8 cellular contexts compared by ENCODE assay signal in genomic region chr3:101827211-101828174, GRCh38. TPM values are rescaled to one million over a fixed set of nuclear protein-coding genes. Genes with fewer than 3 reads are reported as not detected.
A peak's percentile ranks its signal among the peaks of the same experiment; 100 is the strongest.
DNase-seq lines count a peak whose midpoint lies in the region; ATAC-seq and TF ChIP-seq lines count a peak whose summit lies in the region.

No MANE protein-coding gene starts in this region.

- no peaks in the 10 kb centered on the region for H3K36me3 ChIP-seq in HCT116 (ENCODE audit: control insufficient read depth in 1 of 2, insufficient read depth in 2 of 2, low read length in 2 of 2)

- TF ChIP-seq POLR2A in HCT116 (IDR thresholded peaks at IDR 0.05; ENCODE audit: borderline replicate concordance, extremely low read depth, insufficient read depth, insufficient read length): no peak

- H3K9me2 ChIP-seq in HCT116 (ENCODE audit: insufficient read depth): no peaks in the 10 kb centered on the region

- no peaks in the 10 kb centered on the region for H4K20me1 ChIP-seq in HCT116 (ENCODE audit: insufficient read depth)

- CTCF ChIA-PET in GM10248 (lab: Yijun Ruan, JAX): interaction anchor here (1.0 to 4.2 kb wide), 10 partner anchors 9 to 398 kb away, joined by 3 to 19 read pairs (median 5); no protein-coding TSS in a partner anchor
- CTCF ChIA-PET in HCT116 (lab: Charles Lee): interaction anchor here (1.5 to 2.4 kb wide), 3 partner anchors 23 to 402 kb away, joined by 3 to 16 read pairs (median 7); no protein-coding TSS in a partner anchor

- H3K4me2 ChIP-seq in HCT116 (ENCODE audit: low read length): peak overlapping the region; percentile 67

- BruUV-seq in HCT116 (replicated peaks; lab: Mats Ljungman, UMichigan): TSS peak; percentile 80

- H3K4me3 Mint-ChIP-seq in chondrocyte (ENCODE audit: unreplicated experiment): peak overlapping the region; percentile 84

- no peaks in the 10 kb centered on the region for H3K9me3 ChIP-seq in HCT116 (ENCODE audit: control insufficient read depth in 1 of 2, insufficient read depth in 1 of 2, low read depth in 1 of 2, low read length in 2 of 2)

- H3K27me3 Mint-ChIP-seq in chondrocyte (ENCODE audit: low read depth): no peaks in the 10 kb centered on the region

- intact Hi-C loops in HCT116 (cut with micrococcal nuclease): loop anchor here (2.0 kb wide), 1 partner anchor 21 kb away; the partner anchor contains the start of gene NFKBIZ

- H3K27ac Mint-ChIP-seq in chondrocyte (ENCODE audit: unreplicated experiment): peak overlapping the region; percentile 97

- peak; percentile 80 for DNase-seq in GM10248 (ENCODE audit: extremely low spot score)
- peak; percentile 52 for DNase-seq in HCT116 (ENCODE audit: low read depth, low spot score)
- DNase-seq in NCI-H1092 treated with DMSO at 0.1 percent for 48 hours (lab: John Stamatoyannopoulos, UW): peak; percentile 75
- DNase-seq in chondrocyte (ENCODE audit: low spot score): no peak
- peak; percentile 88 for DNase-seq in kidney glomerular epithelial cell (lab: John Stamatoyannopoulos, UW)
- DNase-seq in stimulated activated CD4-positive, alpha-beta T cell treated with anti-CD3 and anti-CD28 coated beads, Interleukin-1b, Interleukin-23, amount 100 ng/mL, for 1 hour (ENCODE audit: low read depth in 2 of 2): peak; percentile 39 to 64
- no peak for DNase-seq in NCI-H1417 treated with DMSO at 0.1 percent for 48 hours (lab: John Stamatoyannopoulos, UW)

- peak overlapping the region; percentile 74 for H3K27ac ChIP-seq in HCT116 (ENCODE audit: low read depth, low read length)

- peak overlapping the region; percentile 56 to 67 for H3K4me3 ChIP-seq in HCT116 (replicated peaks in 1 of 2; ENCODE audit: low read depth in 1 of 2, low read length in 2 of 2)

- TF ChIP-seq CTCF in GM10248 (IDR thresholded peaks at IDR 0.05; ENCODE audit: control extremely low read depth, extremely low read depth, low read depth, missing control alignments) (no peak), HCT116 (IDR thresholded peaks at IDR 0.05 in 2 of 3, conservative IDR thresholded peaks at IDR 0.05 in 1 of 3; ENCODE audit: borderline replicate concordance in 1 of 3, insufficient read depth in 1 of 3, low read depth in 2 of 3, low read length in 2 of 3) (no peak), chondrocyte (IDR thresholded peaks at IDR 0.05) (peak; percentile 19)

- H3K79me2 ChIP-seq in HCT116 (ENCODE audit: insufficient read depth, low read length): no peaks in the 10 kb centered on the region

- H3K4me1 ChIP-seq in HCT116 (ENCODE audit: control insufficient read depth in 1 of 2, insufficient read depth in 2 of 2, low read length in 2 of 2): peaks cover 12 to 19% of the 10 kb centered on the region in 2 experiments

- peak overlapping the region; percentile 59 for H2AFZ ChIP-seq in HCT116 (ENCODE audit: low read depth, low read length, poor library complexity, severe bottlenecking)

- no peak for TF ChIP-seq RAD21 in HCT116 (IDR thresholded peaks at IDR 0.05; ENCODE audit: low read depth)

- no peaks in the 10 kb centered on the region for H3K9me3 Mint-ChIP-seq in chondrocyte (ENCODE audit: low read depth)

- no peaks in the 10 kb centered on the region for H3K27me3 ChIP-seq in HCT116 (ENCODE audit: insufficient read depth, low read length)

- peaks cover 4% of the 10 kb centered on the region for H3K36me3 Mint-ChIP-seq in chondrocyte (ENCODE audit: low read depth)

- peak; percentile 82 for ATAC-seq in HCT116
- peak; percentile 88 to 89 for ATAC-seq in activated CD4-positive, CD25-positive, alpha-beta regulatory T cell treated with anti-CD3 and anti-CD28 coated beads, Interleukin-2, amount 50 U/mL, for 24 hours

- POLR2A ChIA-PET in GM10248 (lab: Yijun Ruan, JAX) (interaction anchor here (0.6 to 5.6 kb wide), 10 partner anchors 9 to 352 kb away, joined by 3 to 54 read pairs (median 4); partner anchors contain the start of genes NFKBIZ and RPL24), HCT116 (lab: Charles Lee) (interaction anchor here (1.1 to 2.9 kb wide), 2 partner anchors 21 to 398 kb away, joined by 3 to 18 read pairs; partner anchors contain the start of gene NFKBIZ)

- RAD21 ChIA-PET in HCT116 (lab: Charles Lee; ENCODE audit: low non-redundant PET in 1 of 2, low total read pairs in 2 of 2, uncharacterized antibody in 2 of 2, unreplicated experiment in 2 of 2): no interaction called here

- peaks cover 46% of the 10 kb centered on the region for H3K4me1 Mint-ChIP-seq in chondrocyte (ENCODE audit: low read depth)

- H3K9ac ChIP-seq in HCT116 (ENCODE audit: low read length): peak overlapping the region; percentile 73

TF ChIP-seq in HCT116, 20 proteins besides CTCF, POLR2A, EP300 and RAD21:
- TF ChIP-seq, protein P1, sequence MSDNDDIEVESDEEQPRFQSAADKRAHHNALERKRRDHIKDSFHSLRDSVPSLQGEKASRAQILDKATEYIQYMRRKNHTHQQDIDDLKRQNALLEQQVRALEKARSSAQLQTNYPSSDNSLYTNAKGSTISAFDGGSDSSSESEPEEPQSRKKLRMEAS (IDR thresholded peaks at IDR 0.05): peak; percentile 76
- TF ChIP-seq SIN3A (IDR thresholded peaks at IDR 0.05; ENCODE audit: low read depth): peak; percentile 53; the same call in 1 of the 2 replicates
- TF ChIP-seq TCF7L2 (IDR thresholded peaks at IDR 0.05; ENCODE audit: borderline replicate concordance, extremely low read depth, insufficient read depth, insufficient read length): peak; percentile 84
- TF ChIP-seq YY1 (IDR thresholded peaks at IDR 0.05; ENCODE audit: extremely low read depth, insufficient replicate concordance, low read depth, low read length): peak; percentile 42
- TF ChIP-seq, protein P2, sequence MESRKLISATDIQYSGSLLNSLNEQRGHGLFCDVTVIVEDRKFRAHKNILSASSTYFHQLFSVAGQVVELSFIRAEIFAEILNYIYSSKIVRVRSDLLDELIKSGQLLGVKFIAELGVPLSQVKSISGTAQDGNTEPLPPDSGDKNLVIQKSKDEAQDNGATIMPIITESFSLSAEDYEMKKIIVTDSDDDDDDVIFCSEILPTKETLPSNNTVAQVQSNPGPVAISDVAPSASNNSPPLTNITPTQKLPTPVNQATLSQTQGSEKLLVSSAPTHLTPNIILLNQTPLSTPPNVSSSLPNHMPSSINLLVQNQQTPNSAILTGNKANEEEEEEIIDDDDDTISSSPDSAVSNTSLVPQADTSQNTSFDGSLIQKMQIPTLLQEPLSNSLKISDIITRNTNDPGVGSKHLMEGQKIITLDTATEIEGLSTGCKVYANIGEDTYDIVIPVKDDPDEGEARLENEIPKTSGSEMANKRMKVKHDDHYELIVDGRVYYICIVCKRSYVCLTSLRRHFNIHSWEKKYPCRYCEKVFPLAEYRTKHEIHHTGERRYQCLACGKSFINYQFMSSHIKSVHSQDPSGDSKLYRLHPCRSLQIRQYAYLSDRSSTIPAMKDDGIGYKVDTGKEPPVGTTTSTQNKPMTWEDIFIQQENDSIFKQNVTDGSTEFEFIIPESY (IDR thresholded peaks at IDR 0.05; ENCODE audit: extremely low read depth, insufficient replicate concordance, low read length): no peak
- TF ChIP-seq POLR2AphosphoS5 (IDR thresholded peaks at IDR 0.05; ENCODE audit: low read depth, low read length): peak; percentile 63
- TF ChIP-seq, protein P3, sequence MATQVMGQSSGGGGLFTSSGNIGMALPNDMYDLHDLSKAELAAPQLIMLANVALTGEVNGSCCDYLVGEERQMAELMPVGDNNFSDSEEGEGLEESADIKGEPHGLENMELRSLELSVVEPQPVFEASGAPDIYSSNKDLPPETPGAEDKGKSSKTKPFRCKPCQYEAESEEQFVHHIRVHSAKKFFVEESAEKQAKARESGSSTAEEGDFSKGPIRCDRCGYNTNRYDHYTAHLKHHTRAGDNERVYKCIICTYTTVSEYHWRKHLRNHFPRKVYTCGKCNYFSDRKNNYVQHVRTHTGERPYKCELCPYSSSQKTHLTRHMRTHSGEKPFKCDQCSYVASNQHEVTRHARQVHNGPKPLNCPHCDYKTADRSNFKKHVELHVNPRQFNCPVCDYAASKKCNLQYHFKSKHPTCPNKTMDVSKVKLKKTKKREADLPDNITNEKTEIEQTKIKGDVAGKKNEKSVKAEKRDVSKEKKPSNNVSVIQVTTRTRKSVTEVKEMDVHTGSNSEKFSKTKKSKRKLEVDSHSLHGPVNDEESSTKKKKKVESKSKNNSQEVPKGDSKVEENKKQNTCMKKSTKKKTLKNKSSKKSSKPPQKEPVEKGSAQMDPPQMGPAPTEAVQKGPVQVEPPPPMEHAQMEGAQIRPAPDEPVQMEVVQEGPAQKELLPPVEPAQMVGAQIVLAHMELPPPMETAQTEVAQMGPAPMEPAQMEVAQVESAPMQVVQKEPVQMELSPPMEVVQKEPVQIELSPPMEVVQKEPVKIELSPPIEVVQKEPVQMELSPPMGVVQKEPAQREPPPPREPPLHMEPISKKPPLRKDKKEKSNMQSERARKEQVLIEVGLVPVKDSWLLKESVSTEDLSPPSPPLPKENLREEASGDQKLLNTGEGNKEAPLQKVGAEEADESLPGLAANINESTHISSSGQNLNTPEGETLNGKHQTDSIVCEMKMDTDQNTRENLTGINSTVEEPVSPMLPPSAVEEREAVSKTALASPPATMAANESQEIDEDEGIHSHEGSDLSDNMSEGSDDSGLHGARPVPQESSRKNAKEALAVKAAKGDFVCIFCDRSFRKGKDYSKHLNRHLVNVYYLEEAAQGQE (IDR thresholded peaks at IDR 0.05; ENCODE audit: low read depth): no peak
- TF ChIP-seq EZH2phosphoT487 (IDR thresholded peaks at IDR 0.05; ENCODE audit: borderline replicate concordance): no peak
- no peak for TF ChIP-seq SRF (IDR thresholded peaks at IDR 0.05; ENCODE audit: low read depth)
- no peak for TF ChIP-seq FOSL1 (IDR thresholded peaks at IDR 0.05; ENCODE audit: low read depth)
- peak; percentile 79 for TF ChIP-seq EGR1 (IDR thresholded peaks at IDR 0.05; ENCODE audit: low read depth)
- no peak for TF ChIP-seq ELF1 (IDR thresholded peaks at IDR 0.05; ENCODE audit: borderline replicate concordance, low read depth)
- TF ChIP-seq SP1 (IDR thresholded peaks at IDR 0.05; ENCODE audit: low read depth): peak; percentile 83
- TF ChIP-seq ZFX (IDR thresholded peaks at IDR 0.05): peak; percentile 48
- TF ChIP-seq ZNF274 (IDR thresholded peaks at IDR 0.05; ENCODE audit: low read depth, low read length): no peak
- TF ChIP-seq JUND (IDR thresholded peaks at IDR 0.05): no peak
TF ChIP-seq in HCT116: peak in this region for 8.

RNA-seq across cellular contexts. Expression of gene NFKBIZ, which starts 21.8 kb away (rescaled TPM):
- total RNA-seq in HCT116 (2021; ENCODE audit: unreplicated experiment) (12.2 TPM), chondrocyte (17.6 to 22.8 TPM (median 18.9 TPM) in 3 replicates)
- 3.6 and 8.7 TPM in 2 replicates for polyA plus RNA-seq in HCT116 (2012)

RNA-seq across cellular contexts. Expression of gene NXPE3, which starts 48.5 kb away (rescaled TPM):
- total RNA-seq in HCT116 (2021; ENCODE audit: unreplicated experiment) (4.3 TPM), chondrocyte (20.3 to 27.1 TPM (median 20.4 TPM) in 3 replicates)
- 2.3 and 2.5 TPM in 2 replicates for polyA plus RNA-seq in HCT116 (2012)

Comparison
In these comparisons a context has a peak if more than half of its experiments do, and no peak if none do; other contexts are left out.
1. DNase-seq: peak in GM10248 (single experiment), HCT116 (single experiment), NCI-H1092 treated with DMSO at 0.1 percent for 48 hours (single experiment), kidney glomerular epithelial cell (single experiment) and stimulated activated CD4-positive, alpha-beta T cell treated with anti-CD3 and anti-CD28 coated beads, Interleukin-1b, Interleukin-23, amount 100 ng/mL, for 1 hour (2 of 2); none in chondrocyte (single experiment) and NCI-H1417 treated with DMSO at 0.1 percent for 48 hours (single experiment).